ENCODE assay signal across 1 cellular context in the genomic region with DNA sequence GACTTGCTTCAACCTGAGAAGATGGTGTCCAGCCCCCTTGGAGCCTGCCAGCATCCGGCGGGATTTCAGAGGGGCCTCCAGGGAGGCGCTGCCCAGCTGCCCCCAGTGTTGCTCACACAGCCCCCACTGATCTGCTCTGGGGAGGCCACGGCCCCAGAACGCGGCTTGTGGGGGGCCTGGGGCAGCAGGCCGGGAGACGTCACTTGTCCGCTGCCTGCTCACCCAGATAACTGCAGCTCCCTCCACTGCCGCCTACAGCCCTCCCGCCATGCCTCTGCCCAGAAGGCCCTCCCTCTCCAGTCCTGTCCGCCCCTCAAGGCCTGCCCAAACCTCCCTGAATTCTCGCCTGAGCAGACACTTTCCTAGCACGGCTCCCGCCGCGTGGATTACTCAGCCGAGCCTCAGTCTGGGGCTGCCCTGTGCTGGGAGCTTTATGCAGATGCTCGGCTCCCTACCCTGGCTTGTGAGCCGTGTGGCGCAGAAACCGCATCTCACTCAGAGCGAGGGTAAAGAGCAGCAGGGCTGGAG.
A peak's percentile ranks its signal among the peaks of the same experiment; 100 is the strongest.
TF ChIP-seq lines count a peak whose summit lies in the region.

No MANE protein-coding gene starts in this region.

TF ChIP-seq in HepG2, 621 proteins besides CTCF, POLR2A, EP300 and RAD21 (continued from another document):
- TF ChIP-seq, protein P1, sequence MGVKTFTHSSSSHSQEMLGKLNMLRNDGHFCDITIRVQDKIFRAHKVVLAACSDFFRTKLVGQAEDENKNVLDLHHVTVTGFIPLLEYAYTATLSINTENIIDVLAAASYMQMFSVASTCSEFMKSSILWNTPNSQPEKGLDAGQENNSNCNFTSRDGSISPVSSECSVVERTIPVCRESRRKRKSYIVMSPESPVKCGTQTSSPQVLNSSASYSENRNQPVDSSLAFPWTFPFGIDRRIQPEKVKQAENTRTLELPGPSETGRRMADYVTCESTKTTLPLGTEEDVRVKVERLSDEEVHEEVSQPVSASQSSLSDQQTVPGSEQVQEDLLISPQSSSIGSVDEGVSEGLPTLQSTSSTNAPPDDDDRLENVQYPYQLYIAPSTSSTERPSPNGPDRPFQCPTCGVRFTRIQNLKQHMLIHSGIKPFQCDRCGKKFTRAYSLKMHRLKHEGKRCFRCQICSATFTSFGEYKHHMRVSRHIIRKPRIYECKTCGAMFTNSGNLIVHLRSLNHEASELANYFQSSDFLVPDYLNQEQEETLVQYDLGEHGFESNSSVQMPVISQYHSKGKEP (CRISPR knock-in tag; IDR thresholded peaks at IDR 0.05) = no peak
- TF ChIP-seq HMG20A (CRISPR knock-in tag; IDR thresholded peaks at IDR 0.05; ENCODE audit: borderline replicate concordance) = no peak
- TF ChIP-seq TCF12 (IDR thresholded peaks at IDR 0.05) = no peak
- TF ChIP-seq TCF12 (CRISPR knock-in tag; IDR thresholded peaks at IDR 0.05) = no peak
- TF ChIP-seq ZNF547 (CRISPR knock-in tag; IDR thresholded peaks at IDR 0.05) = no peak
- TF ChIP-seq, protein P2, sequence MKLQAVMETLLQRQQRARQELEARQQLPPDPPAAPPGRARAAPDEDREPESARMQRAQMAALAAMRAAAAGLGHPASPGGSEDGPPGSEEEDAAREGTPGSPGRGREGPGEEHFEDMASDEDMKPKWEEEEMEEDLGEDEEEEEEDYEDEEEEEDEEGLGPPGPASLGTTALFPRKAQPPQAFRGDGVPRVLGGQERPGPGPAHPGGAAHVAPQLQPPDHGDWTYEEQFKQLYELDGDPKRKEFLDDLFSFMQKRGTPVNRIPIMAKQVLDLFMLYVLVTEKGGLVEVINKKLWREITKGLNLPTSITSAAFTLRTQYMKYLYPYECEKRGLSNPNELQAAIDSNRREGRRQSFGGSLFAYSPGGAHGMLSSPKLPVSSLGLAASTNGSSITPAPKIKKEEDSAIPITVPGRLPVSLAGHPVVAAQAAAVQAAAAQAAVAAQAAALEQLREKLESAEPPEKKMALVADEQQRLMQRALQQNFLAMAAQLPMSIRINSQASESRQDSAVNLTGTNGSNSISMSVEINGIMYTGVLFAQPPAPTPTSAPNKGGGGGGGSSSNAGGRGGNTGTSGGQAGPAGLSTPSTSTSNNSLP (IDR thresholded peaks at IDR 0.05; ENCODE audit: low read depth, low read length) = no peak
- TF ChIP-seq ZNF746 (CRISPR knock-in tag; IDR thresholded peaks at IDR 0.05) = no peak
- TF ChIP-seq, protein P3, sequence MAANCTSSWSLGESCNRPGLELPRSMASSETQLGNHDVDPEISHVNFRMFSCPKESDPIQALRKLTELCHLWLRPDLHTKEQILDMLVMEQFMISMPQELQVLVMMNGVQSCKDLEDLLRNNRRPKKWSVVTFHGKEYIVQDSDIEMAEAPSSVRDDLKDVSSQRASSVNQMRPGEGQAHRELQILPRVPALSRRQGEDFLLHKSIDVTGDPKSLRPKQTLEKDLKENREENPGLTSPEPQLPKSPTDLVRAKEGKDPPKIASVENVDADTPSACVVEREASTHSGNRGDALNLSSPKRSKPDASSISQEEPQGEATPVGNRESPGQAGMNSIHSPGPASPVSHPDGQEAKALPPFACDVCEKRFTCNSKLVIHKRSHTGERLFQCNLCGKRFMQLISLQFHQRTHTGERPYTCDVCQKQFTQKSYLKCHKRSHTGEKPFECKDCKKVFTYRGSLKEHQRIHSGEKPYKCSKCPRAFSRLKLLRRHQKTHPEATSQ (CRISPR knock-in tag; IDR thresholded peaks at IDR 0.05; ENCODE audit: borderline replicate concordance) = no peak
- TF ChIP-seq ZFP37 (CRISPR knock-in tag; IDR thresholded peaks at IDR 0.05; ENCODE audit: borderline replicate concordance) = no peak
- TF ChIP-seq GTF3A (CRISPR knock-in tag; conservative IDR thresholded peaks at IDR 0.05) = peak; percentile 46; the same call in 1 of the 2 replicates
